ENCODE assay signal across 32 cellular contexts in the genomic region with DNA sequence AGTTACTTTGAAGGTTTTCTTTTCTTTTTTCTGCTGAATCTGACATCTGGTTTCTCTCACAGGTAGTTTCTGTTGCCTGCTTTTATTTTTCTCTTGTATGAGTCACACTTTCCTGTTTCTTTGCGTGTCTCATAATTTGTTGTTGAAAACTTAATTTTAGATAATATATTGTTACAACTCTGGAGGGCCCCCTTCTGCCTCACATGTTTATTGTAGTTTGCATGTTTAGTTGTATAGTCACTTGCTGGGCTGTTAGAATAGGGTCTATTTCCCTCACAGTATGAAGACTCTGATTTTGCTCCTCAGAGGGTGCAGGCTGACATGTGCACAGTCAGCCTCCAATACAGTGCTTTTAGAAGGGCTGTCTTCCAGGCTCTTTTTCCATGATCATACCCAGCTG. TPM values are rescaled to one million over a fixed set of nuclear protein-coding genes. Genes with fewer than 3 reads are reported as not detected.
"Had no signal": no experiment of that assay in that cellular context is flagged by ENCODE, and none has a peak within 500 bp of the region (broad histone marks: within the 10 kb centered on the region; RNA-seq: fewer than 3 reads in every experiment).

No MANE protein-coding gene starts in this region.

- H3K27ac Mint-ChIP-seq: activated B cell treated with CpG ODN at 0.5 μM for 24 hours; activated CD4-positive, alpha-beta T cell treated with anti-CD3 and anti-CD28 coated beads, Interleukin-2, amount 10 ng/mL, durations not matched to agents 24 days and 14 days; activated CD8-positive, alpha-beta memory T cell treated with anti-CD3 and anti-CD28 coated beads, Interleukin-2, amount 10 ng/mL, durations not matched to agents 7 days and 5 days; activated naive CD4-positive, alpha-beta T cell treated with anti-CD3 and anti-CD28 coated beads, Interleukin-2, amount 50 U/mL, for 72 hours; activated naive CD8-positive, alpha-beta T cell treated with anti-CD3 and anti-CD28 coated beads, Interleukin-2, amount 50 U/mL, for 24 hours; activated T-cell treated with anti-CD3 and anti-CD28 coated beads, Interleukin-2, amount 50 U/mL, for 24 hours; activated T-helper 1 cell treated with anti-CD3 and anti-CD28 coated beads, Interleukin-12 subunit alpha, Interleukin-12 subunit beta, Interleukin-2, Interleukin-4 antibody, amounts not matched to agents 30 ng/mL and 10 ng/mL and 1 ng/mL, durations not matched to agents 14 hours and 24 hours and 36 hours; IgD-negative memory B cell; T-helper 1 cell treated with Interleukin-12 subunit alpha and Interleukin-12 subunit beta and Interleukin-4 antibody, amounts not matched to agents 30 μg/mL and 1 μg/mL, for 36 hours had no signal

- H3K4me1 Mint-ChIP-seq: activated B cell treated with CpG ODN at 0.5 μM for 24 hours; activated CD4-positive, alpha-beta T cell treated with anti-CD3 and anti-CD28 coated beads, Interleukin-2, amount 10 ng/mL, durations not matched to agents 24 days and 14 days; activated CD8-positive, alpha-beta memory T cell treated with anti-CD3 and anti-CD28 coated beads, Interleukin-2, amount 10 ng/mL, durations not matched to agents 7 days and 5 days; activated naive CD8-positive, alpha-beta T cell treated with anti-CD3 and anti-CD28 coated beads, Interleukin-2, amount 50 U/mL, for 24 hours; central memory CD8-positive, alpha-beta T cell had no signal

- H3K4me3 Mint-ChIP-seq: activated B cell treated with CpG ODN at 0.5 μM for 24 hours; activated CD4-positive, alpha-beta T cell treated with anti-CD3 and anti-CD28 coated beads, Interleukin-2, amount 10 ng/mL, durations not matched to agents 24 days and 14 days; activated CD8-positive, alpha-beta memory T cell treated with anti-CD3 and anti-CD28 coated beads, Interleukin-2, amount 10 ng/mL, durations not matched to agents 7 days and 5 days; activated naive CD8-positive, alpha-beta T cell treated with anti-CD3 and anti-CD28 coated beads, Interleukin-2, amount 50 U/mL, for 24 hours; activated T-cell treated with anti-CD3 and anti-CD28 coated beads, Interleukin-2, amount 50 U/mL, for 24 hours; activated T-helper 1 cell treated with anti-CD3 and anti-CD28 coated beads, Interleukin-12 subunit alpha, Interleukin-12 subunit beta, Interleukin-2, Interleukin-4 antibody, amounts not matched to agents 30 ng/mL and 10 ng/mL and 1 ng/mL, durations not matched to agents 14 hours and 24 hours and 36 hours; central memory CD8-positive, alpha-beta T cell; IgD-negative memory B cell; T-helper 1 cell treated with Interleukin-12 subunit alpha and Interleukin-12 subunit beta and Interleukin-4 antibody, amounts not matched to agents 30 μg/mL and 1 μg/mL, for 36 hours had no signal

- H3K36me3 Mint-ChIP-seq: activated CD8-positive, alpha-beta memory T cell treated with anti-CD3 and anti-CD28 coated beads, Interleukin-2, amount 10 ng/mL, durations not matched to agents 7 days and 5 days; activated naive CD4-positive, alpha-beta T cell treated with anti-CD3 and anti-CD28 coated beads, Interleukin-2, amount 50 U/mL, for 72 hours; IgD-negative memory B cell had no signal

- H3K27ac ChIP-seq: ascending aorta, body of pancreas, Peyer's patch, RWPE1, SJCRH30 had no signal

- H3K9me3 Mint-ChIP-seq: activated CD4-positive, alpha-beta T cell treated with anti-CD3 and anti-CD28 coated beads, Interleukin-2, amount 10 ng/mL, durations not matched to agents 24 days and 14 days; activated T-helper 1 cell treated with anti-CD3 and anti-CD28 coated beads, Interleukin-12 subunit alpha, Interleukin-12 subunit beta, Interleukin-2, Interleukin-4 antibody, amounts not matched to agents 30 ng/mL and 10 ng/mL and 1 ng/mL, durations not matched to agents 14 hours and 24 hours and 36 hours; T-helper 1 cell treated with Interleukin-12 subunit alpha and Interleukin-12 subunit beta and Interleukin-4 antibody, amounts not matched to agents 30 μg/mL and 1 μg/mL, for 36 hours had no signal

- DNase-seq: activated B cell treated with CpG ODN at 0.5 μM for 24 hours; activated CD4-positive, alpha-beta T cell treated with anti-CD3 and anti-CD28 coated beads for 1 hour; activated CD4-positive, alpha-beta T cell treated with anti-CD3 and anti-CD28 coated beads, Interleukin-2, amount 10 ng/mL, durations not matched to agents 24 days and 14 days; activated CD4-positive, alpha-beta T cell treated with anti-CD3 and anti-CD28 coated beads, Interleukin-2, amount 50 U/mL, for 48 hours; activated CD8-positive, alpha-beta memory T cell treated with anti-CD3 and anti-CD28 coated beads, Interleukin-2, amount 10 ng/mL, durations not matched to agents 7 days and 5 days; activated effector memory CD4-positive, alpha-beta T cell treated with Interleukin-2 at 50 U/mL for 16 hours; activated naive CD4-positive, alpha-beta T cell; activated naive CD8-positive, alpha-beta T cell treated with anti-CD3 and anti-CD28 coated beads, Interleukin-2, amount 50 U/mL, for 24 hours; activated T-cell treated with anti-CD3 and anti-CD28 coated beads, Interleukin-2, amount 50 U/mL, for 24 hours; amniotic stem cell; body of pancreas; KG1; NCI-H1105 treated with DMSO at 0.1 percent for 48 hours; NCI-H1436 treated with DMSO at 0.1 percent for 48 hours; NCI-H1930; NCI-H2171; NCI-H2227 treated with DMSO at 0.1 percent for 48 hours; NCI-H446 treated with DMSO at 0.1 percent for 48 hours; NCI-H524 treated with DMSO at 0.1 percent for 48 hours; NCI-H774; NK-92 treated with Interleukin-12 subunit alpha and Interleukin-12 subunit beta, amount 100 ng/mL, for 24 hours; Peyer's patch; Right ventricle myocardium superior; SJCRH30 had no signal

- H3K27me3 ChIP-seq: ascending aorta, body of pancreas, Peyer's patch, SJCRH30 had no signal

- H3K4me1 ChIP-seq: ascending aorta, body of pancreas, Peyer's patch, SJCRH30 had no signal

- H3K4me3 ChIP-seq: ascending aorta, body of pancreas, Peyer's patch, SJCRH30 had no signal

- H3K9me3 ChIP-seq: ascending aorta, body of pancreas, Peyer's patch, SJCRH30 had no signal

- H3K36me3 ChIP-seq: ascending aorta, Peyer's patch, SJCRH30 had no signal

- H3K27me3 Mint-ChIP-seq: activated B cell treated with CpG ODN at 0.5 μM for 24 hours; activated CD4-positive, alpha-beta T cell treated with anti-CD3 and anti-CD28 coated beads, Interleukin-2, amount 10 ng/mL, durations not matched to agents 24 days and 14 days; activated CD8-positive, alpha-beta memory T cell treated with anti-CD3 and anti-CD28 coated beads, Interleukin-2, amount 10 ng/mL, durations not matched to agents 7 days and 5 days; central memory CD8-positive, alpha-beta T cell; IgD-negative memory B cell had no signal

RNA-seq across cellular contexts. Expression of a gene that starts 8.2 kb away (rescaled TPM):
- total RNA-seq: activated B cell treated with CpG ODN at 0.5 μM for 24 hours; activated CD4-positive, alpha-beta T cell treated with anti-CD3 and anti-CD28 coated beads, Interleukin-2, amount 10 ng/mL, durations not matched to agents 24 days and 14 days; activated CD8-positive, alpha-beta memory T cell treated with anti-CD3 and anti-CD28 coated beads, Interleukin-2, amount 10 ng/mL, durations not matched to agents 7 days and 5 days; activated naive CD4-positive, alpha-beta T cell treated with anti-CD3 and anti-CD28 coated beads, Interleukin-2, amount 50 U/mL, for 72 hours; activated T-helper 1 cell treated with anti-CD3 and anti-CD28 coated beads, Interleukin-12 subunit alpha, Interleukin-12 subunit beta, Interleukin-2, Interleukin-4 antibody, amounts not matched to agents 30 ng/mL and 10 ng/mL and 1 ng/mL, durations not matched to agents 14 hours and 24 hours and 36 hours; LHCN-M2 had no signal
